Comparison of ENCODE assay signal across 21 cellular contexts in the genomic region with DNA sequence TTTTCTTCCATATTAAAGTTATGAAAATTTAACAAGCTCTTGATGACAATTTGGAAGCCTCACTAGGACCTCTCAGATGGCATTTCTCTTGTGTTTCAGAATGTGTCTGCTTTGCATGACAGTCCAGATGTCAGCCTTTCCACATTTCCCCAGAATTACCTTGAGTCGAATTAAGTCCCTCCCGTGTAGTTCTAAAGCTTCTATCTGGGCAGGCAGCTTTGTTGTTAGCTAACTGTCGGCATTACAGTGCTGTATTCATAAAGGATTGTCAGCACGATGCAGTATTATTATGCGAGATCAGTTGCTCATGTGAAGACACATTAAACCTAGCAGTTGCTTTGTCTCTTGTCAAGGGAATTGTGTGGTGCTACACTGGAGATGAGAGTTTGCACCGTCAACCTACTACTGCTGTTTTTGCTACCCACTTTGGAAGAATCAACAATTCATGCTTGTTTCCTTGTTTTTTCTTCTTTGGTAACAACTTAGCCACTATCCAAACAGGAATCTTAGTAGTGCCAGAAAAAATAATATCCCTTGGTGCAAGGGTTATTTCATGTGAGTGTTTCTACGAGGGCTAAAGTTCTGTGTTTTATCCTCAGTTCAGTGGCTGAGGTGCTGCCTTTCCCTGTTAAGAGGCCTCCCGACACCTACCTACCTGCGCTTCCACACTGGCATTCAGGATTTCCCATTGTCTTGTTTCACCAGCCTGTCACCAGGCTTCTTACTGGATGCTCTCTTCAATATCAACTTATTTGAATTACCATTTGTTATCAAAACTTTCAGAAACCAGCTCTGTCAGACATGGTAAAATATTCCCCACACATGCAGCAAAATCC.
DNase-seq lines count a peak whose midpoint lies in the region; ATAC-seq, FAIRE-seq and TF ChIP-seq lines count a peak whose summit lies in the region.
"Had no signal": no experiment of that assay in that cellular context is flagged by ENCODE, and none has a peak within 500 bp of the region (broad histone marks: within the 10 kb centered on the region; RNA-seq: fewer than 3 reads in every experiment).

No MANE protein-coding gene starts in this region.

- H3K27ac ChIP-seq in IMR-90 (ENCODE audit: insufficient read depth, low read length) (no peak overlapping the region), H1 (ENCODE audit: low read depth, low read length) (no peak overlapping the region), osteoblast (ENCODE audit: low read depth, low read length) (no peak overlapping the region), upper lobe of right lung (no peak overlapping the region)
- H3K27ac ChIP-seq: 22Rv1, A549, C4-2B had no signal

- H3K18ac ChIP-seq in IMR-90 (ENCODE audit: low read depth, low read length) (no peak overlapping the region), H1 (ENCODE audit: extremely low read depth, low read length) (no peak overlapping the region)

- intact Hi-C loops in IMR-90 (cut with micrococcal nuclease): no loop called here
- intact Hi-C loops in upper lobe of right lung (cut with DNase I): no loop called here

- H4K20me1 ChIP-seq in IMR-90 (ENCODE audit: insufficient read depth, low read length) (no peaks in the 10 kb centered on the region), H1 (replicated peaks in 1 of 2; ENCODE audit: control insufficient read depth in 1 of 2, insufficient read depth in 2 of 2, low read length in 2 of 2) (no peaks in the 10 kb centered on the region), osteoblast (ENCODE audit: insufficient read depth, low read length) (no peaks in the 10 kb centered on the region)

- H3K79me1 ChIP-seq in IMR-90 (ENCODE audit: low read depth in 1 of 2, low read length in 2 of 2) (no peaks in the 10 kb centered on the region), H1 (ENCODE audit: low read depth, low read length) (no peaks in the 10 kb centered on the region)

- H2AK5ac ChIP-seq in IMR-90 (ENCODE audit: low read depth, low read length): no peak overlapping the region
- no peak overlapping the region for H2AK5ac ChIP-seq in H1 (ENCODE audit: low read depth, low read length)

- H2BK20ac ChIP-seq in IMR-90 (ENCODE audit: low read depth, low read length): no peak overlapping the region
- H2BK20ac ChIP-seq in H1 (ENCODE audit: low read length): no peak overlapping the region

- CTCF ChIA-PET in IMR-90 (lab: Yijun Ruan, JAX): interaction anchor here (1.5 to 3.1 kb wide), 2 partner anchors 10 to 23 kb away, joined by 6 to 15 read pairs; no protein-coding TSS in a partner anchor
- CTCF ChIA-PET in H1 (lab: Charles Lee; ENCODE audit: partially characterized antibody): interaction anchor here (1.8 to 3.8 kb wide), 3 partner anchors 11 to 61 kb away, joined by 4 to 26 read pairs (median 5); no protein-coding TSS in a partner anchor

- dilution Hi-C loops in IMR-90 (cut with HindIII; ENCODE audit: low sequenced_read_pairs, unreplicated experiment): no loop called here

- no peak overlapping the region for H3K56ac ChIP-seq in IMR-90 (ENCODE audit: extremely low read depth, insufficient read depth, low read length)
- H3K56ac ChIP-seq in H1 (replicated peaks; ENCODE audit: insufficient read length, low read depth, low read length): no peak overlapping the region

- H3K9me3 ChIP-seq in IMR-90 (ENCODE audit: control insufficient read depth, insufficient read depth, low read length): no peaks in the 10 kb centered on the region
- H3K9me3 ChIP-seq in H1 (ENCODE audit: insufficient read depth in 2 of 2, low read depth in 1 of 2, low read length in 1 of 2): no peaks in the 10 kb centered on the region
- H3K9me3 ChIP-seq in osteoblast (ENCODE audit: low read depth, low read length): no peaks in the 10 kb centered on the region
- H3K9me3 ChIP-seq in upper lobe of right lung: no peaks in the 10 kb centered on the region
- H3K9me3 ChIP-seq: A549, Caco-2 had no signal

- H4K8ac ChIP-seq in IMR-90 (ENCODE audit: low read depth in 2 of 2, low read length in 2 of 2) (no peak overlapping the region), H1 (ENCODE audit: extremely low read depth, insufficient read depth, low read length) (no peak overlapping the region)

- no peak for TF ChIP-seq CTCF in IMR-90 (conservative IDR thresholded peaks at IDR 0.05; ENCODE audit: low read depth, low read length)
- no peak for TF ChIP-seq CTCF in H1 (IDR thresholded peaks at IDR 0.05; ENCODE audit: control extremely low read depth in 1 of 3, insufficient read depth in 1 of 3, low read depth in 1 of 3, low read length in 3 of 3)
- TF ChIP-seq CTCF in osteoblast (IDR thresholded peaks at IDR 0.05; ENCODE audit: extremely low read depth, low read depth, low read length): no peak
- TF ChIP-seq CTCF in foreskin fibroblast (IDR thresholded peaks at IDR 0.05; ENCODE audit: low read depth, low read length): no peak
- no peak for TF ChIP-seq CTCF in upper lobe of right lung (IDR thresholded peaks at IDR 0.05)

- no peak overlapping the region for H4K91ac ChIP-seq in IMR-90 (ENCODE audit: insufficient read depth, low read depth, low read length)
- no peak overlapping the region for H4K91ac ChIP-seq in H1 (replicated peaks; ENCODE audit: insufficient read length, low read length)

- H3K9ac ChIP-seq in IMR-90 (ENCODE audit: low read depth, low read length) (no peak overlapping the region), H1 (replicated peaks in 1 of 4; ENCODE audit: extremely low read depth in 1 of 4, low read depth in 3 of 4, low read length in 3 of 4) (no peak overlapping the region)

- H3K9me1 ChIP-seq in IMR-90 (ENCODE audit: insufficient read depth, low read length): no peaks in the 10 kb centered on the region

- H3K23me2 ChIP-seq in H1 (ENCODE audit: low read depth, low read length): no peaks in the 10 kb centered on the region; the same call in 1 of the 2 replicates

- H3K4ac ChIP-seq in IMR-90 (ENCODE audit: low read depth, low read length) (no peak overlapping the region), H1 (replicated peaks; ENCODE audit: insufficient read length, low read depth, low read length) (no peak overlapping the region)

- peak overlapping the region; percentile 25 for H2AFZ ChIP-seq in IMR-90 (replicated peaks; ENCODE audit: low read length, poor library complexity)
- H2AFZ ChIP-seq in H1 (ENCODE audit: low read length): peak overlapping the region; percentile 47; the same call in 1 of the 2 replicates
- peak overlapping the region; percentile 78 for H2AFZ ChIP-seq in osteoblast (ENCODE audit: low read length)

- H2BK15ac ChIP-seq in IMR-90 (ENCODE audit: low read depth, low read length) (no peak overlapping the region), H1 (ENCODE audit: low read length) (no peak overlapping the region)

- H3K4me1 ChIP-seq in IMR-90 (ENCODE audit: control insufficient read depth, insufficient read depth, low read length) (no peaks in the 10 kb centered on the region), H1 (replicated peaks in 1 of 4; ENCODE audit: control insufficient read depth in 3 of 4, insufficient read depth in 4 of 4, low read length in 3 of 4) (peaks cover 0 to 8% (median 0%) of the 10 kb centered on the region in 4 experiments; a peak in 1 of 7 replicates), osteoblast (ENCODE audit: insufficient read depth, low read length) (no peaks in the 10 kb centered on the region), upper lobe of right lung (no peaks in the 10 kb centered on the region)
- H3K4me1 ChIP-seq: A549, Caco-2 had no signal

- POLR2A ChIA-PET in IMR-90 (lab: Charles Lee; ENCODE audit: unreplicated experiment) (no interaction called here), H1 (lab: Charles Lee; ENCODE audit: partially characterized antibody) (no interaction called here)

- ATAC-seq in IMR-90 (ENCODE audit: low read depth) (no peak), HG02870 (IDR thresholded peaks at IDR 0.05; ENCODE audit: unreplicated experiment) (no peak), upper lobe of right lung (no peak)
- ATAC-seq: A549, K562 had no signal

- no peaks in the 10 kb centered on the region for H3K36me3 ChIP-seq in IMR-90 (ENCODE audit: control insufficient read depth, insufficient read depth, low read length)
- no peaks in the 10 kb centered on the region for H3K36me3 ChIP-seq in H1 (ENCODE audit: control insufficient read depth in 2 of 4, insufficient read depth in 4 of 4, low read length in 3 of 4)
- H3K36me3 ChIP-seq in osteoblast (ENCODE audit: insufficient read depth, low read length): no peaks in the 10 kb centered on the region
- no peaks in the 10 kb centered on the region for H3K36me3 ChIP-seq in upper lobe of right lung

- 83% methylated on average over 4 of the region's 9 CpGs; no CpG with 5 or more reads in 1 of the 2 experiments for WGBS in IMR-90 (ENCODE audit: extremely low coverage in 2 of 2, insufficient read length in 1 of 2), 2 experiments
- 74% methylated on average over 9 of the region's 9 CpGs; no CpG with 5 or more reads in 1 of the 2 experiments for WGBS in H1 (ENCODE audit: extremely low coverage in 1 of 2, insufficient coverage in 1 of 2, insufficient read length in 1 of 2, insufficient replicate concordance in 2 of 2, low coverage in 1 of 2, low lambda C conversion rate in 2 of 2, missing lambda C conversion rate in 1 of 2), 2 experiments

- no peaks in the 10 kb centered on the region for H3K27me3 ChIP-seq in IMR-90 (ENCODE audit: control insufficient read depth, insufficient read depth, low read length)
- H3K27me3 ChIP-seq in H1 (replicated peaks in 1 of 4; ENCODE audit: control insufficient read depth in 3 of 4, extremely low read depth in 1 of 4, insufficient read depth in 3 of 4, low read length in 3 of 4): no peaks in the 10 kb centered on the region
- H3K27me3 ChIP-seq in osteoblast (ENCODE audit: insufficient read depth, low read length): no peaks in the 10 kb centered on the region
- H3K27me3 ChIP-seq in upper lobe of right lung: no peaks in the 10 kb centered on the region

- BruUV-seq in IMR-90 (replicated peaks; lab: Mats Ljungman, UMichigan): no TSS peak

- no peak overlapping the region for H2BK12ac ChIP-seq in H1 (ENCODE audit: low read depth, low read length)

- TF ChIP-seq POLR2A in IMR-90 (IDR thresholded peaks at IDR 0.05; ENCODE audit: low read depth, low read length): no peak
- TF ChIP-seq POLR2A in H1 (IDR thresholded peaks at IDR 0.05; ENCODE audit: control extremely low read depth in 1 of 2, low read depth in 2 of 2, low read length in 2 of 2): no peak

- no peak overlapping the region for H3K14ac ChIP-seq in IMR-90 (replicated peaks; ENCODE audit: low read depth, low read length)
- no peak overlapping the region for H3K14ac ChIP-seq in H1 (ENCODE audit: insufficient read length)

- in situ Hi-C loops in IMR-90 (cut with MboI; ENCODE audit: low sequenced_read_pairs): no loop called here

- no peak for TF ChIP-seq EP300 in H1 (IDR thresholded peaks at IDR 0.05; ENCODE audit: borderline replicate concordance in 1 of 2, low read depth in 2 of 2, low read length in 2 of 2)

- H3K79me2 ChIP-seq in H1 (ENCODE audit: control insufficient read depth in 1 of 2, insufficient read depth in 2 of 2, low read length in 2 of 2) (no peaks in the 10 kb centered on the region), osteoblast (ENCODE audit: insufficient read depth, low read length) (no peaks in the 10 kb centered on the region)

- H3K4me3 ChIP-seq in IMR-90 (ENCODE audit: insufficient read depth, low read depth, low read length): no peak overlapping the region
- no peak overlapping the region for H3K4me3 ChIP-seq in H1 (ENCODE audit: extremely low read depth in 1 of 4, insufficient read depth in 2 of 4, low read depth in 3 of 4, low read length in 4 of 4)
- H3K4me3 ChIP-seq in osteoblast (ENCODE audit: insufficient read depth, low read length): no peak overlapping the region
- no peak overlapping the region for H3K4me3 ChIP-seq in foreskin fibroblast (ENCODE audit: low read depth in 1 of 2, low read length in 2 of 2)
- no peak overlapping the region for H3K4me3 ChIP-seq in upper lobe of right lung
- H3K4me3 ChIP-seq: A549, K562 had no signal

- peak; percentile 62 for FAIRE-seq in H1 (lab: Jason Lieb, UNC)
- FAIRE-seq: A549, D721Med, G401.6, GM12891, GM19239, K562 had no signal

- H2BK120ac ChIP-seq in IMR-90 (ENCODE audit: low read depth, low read length) (no peak overlapping the region), H1 (replicated peaks; ENCODE audit: low read depth, low read length) (no peak overlapping the region)

- no peak for TF ChIP-seq RAD21 in IMR-90 (IDR thresholded peaks at IDR 0.05; ENCODE audit: low read length)
- no peak for TF ChIP-seq RAD21 in H1 (IDR thresholded peaks at IDR 0.05 in 1 of 2, conservative IDR thresholded peaks at IDR 0.05 in 1 of 2; ENCODE audit: low read depth in 2 of 2, low read length in 2 of 2)

- no peak overlapping the region for H2BK5ac ChIP-seq in IMR-90 (ENCODE audit: low read depth, low read length, poor library complexity, severe bottlenecking)
- H2BK5ac ChIP-seq in H1 (ENCODE audit: low read depth, low read length): no peak overlapping the region

- H2AK9ac ChIP-seq in IMR-90 (replicated peaks; ENCODE audit: low read depth, low read length, poor library complexity): no peak overlapping the region

- H3K4me2 ChIP-seq in IMR-90 (ENCODE audit: low read depth, low read length): no peak overlapping the region
- peak overlapping the region in 1 of 2 experiments; percentile 30; a peak in 1 of 4 replicates for H3K4me2 ChIP-seq in H1 (ENCODE audit: insufficient read depth in 1 of 2, low read depth in 2 of 2, low read length in 2 of 2)
- no peak overlapping the region for H3K4me2 ChIP-seq in osteoblast (ENCODE audit: insufficient read depth, low read length)
- H3K4me2 ChIP-seq: A549 had no signal

- H3K23ac ChIP-seq in IMR-90 (ENCODE audit: low read depth, low read length): no peak overlapping the region
- H3K23ac ChIP-seq in H1 (ENCODE audit: insufficient read length): no peak overlapping the region

- DNase-seq in NCI-H2227 treated with DMSO at 0.1 percent for 48 hours (lab: John Stamatoyannopoulos, UW) (peak; percentile 15), NCI-H2227 (lab: John Stamatoyannopoulos, UW; ENCODE audit: unreplicated experiment) (no peak), IMR-90 (no peak), H1 (ENCODE audit: low read depth in 1 of 2, low spot score in 2 of 2) (no peak), osteoblast (ENCODE audit: insufficient read length, low spot score, missing footprints) (no peak), foreskin fibroblast (no peak), upper lobe of right lung (no peak)
- DNase-seq: AML-193; Caco-2; CD4-positive, alpha-beta T cell; GOT3; H9 had no signal

- H4K5ac ChIP-seq in IMR-90 (ENCODE audit: low read depth, low read length): no peak overlapping the region
- no peak overlapping the region for H4K5ac ChIP-seq in H1 (ENCODE audit: insufficient read length, low read depth, low read length)

Comparison
In these comparisons a context has a peak if more than half of its experiments do, and no peak if none do; other contexts are left out.
1. H2AFZ ChIP-seq: peak in every context shown above with its lines; median percentile 78 in osteoblast; 47 in H1; 25 in IMR-90.